In the genomic region with DNA sequence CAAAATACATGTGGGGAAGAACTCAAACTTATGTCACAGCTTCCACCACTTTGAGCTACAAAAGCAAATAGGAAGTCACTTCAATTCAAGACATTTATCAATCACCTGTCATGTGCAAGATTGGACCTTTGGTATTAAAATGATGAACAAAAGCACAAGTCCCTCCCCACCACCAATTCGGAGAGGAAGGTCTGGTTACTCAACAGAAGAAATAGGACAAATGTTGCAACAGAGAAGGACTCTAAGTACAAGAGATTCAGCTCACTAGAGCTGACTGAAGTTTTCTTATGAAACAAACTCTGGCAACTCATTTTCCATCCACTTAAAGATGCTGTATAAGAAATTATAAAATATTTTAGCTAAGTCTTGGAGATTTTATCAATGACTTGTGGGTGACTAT, we compare ENCODE assay signal across 15 cellular contexts. TPM values are rescaled to one million over a fixed set of nuclear protein-coding genes. Genes with fewer than 3 reads are reported as not detected.
"Had no signal": no experiment of that assay in that cellular context is flagged by ENCODE, and none has a peak within 500 bp of the region (broad histone marks: within the 10 kb centered on the region; RNA-seq: fewer than 3 reads in every experiment).

No MANE protein-coding gene starts in this region.

- H3K79me2 ChIP-seq: parathyroid adenoma had no signal

- H3K27ac ChIP-seq: ascending aorta, parathyroid adenoma, skin epidermis, stomach, thoracic aorta had no signal

- H3K9me3 ChIP-seq: ascending aorta, stomach, thoracic aorta had no signal

- ATAC-seq: activated CD8-positive, alpha-beta T cell treated with anti-CD3 and anti-CD28 coated beads for 36 hours; activated T-cell treated with anti-CD3 and anti-CD28 coated beads, Interleukin-2, amount 50 U/mL, for 72 hours; left ventricle myocardium superior had no signal

- DNase-seq: activated CD8-positive, alpha-beta memory T cell treated with anti-CD3 and anti-CD28 coated beads, Interleukin-2, amount 50 U/mL, for 4 hours; activated CD8-positive, alpha-beta T cell treated with anti-CD3 and anti-CD28 coated beads for 36 hours; activated naive CD8-positive, alpha-beta T cell treated with anti-CD3 and anti-CD28 coated beads, Interleukin-2, amount 10 ng/mL, durations not matched to agents 7 days and 5 days; activated T-cell treated with anti-CD3 and anti-CD28 coated beads, Interleukin-2, amount 50 U/mL, for 72 hours; left ventricle myocardium superior; stomach; T-helper 9 cell had no signal

- H3K36me3 ChIP-seq: ascending aorta, stomach, thoracic aorta had no signal

- H3K4me3 ChIP-seq: ascending aorta, skin epidermis, stomach, thoracic aorta had no signal

- H2AFZ ChIP-seq: parathyroid adenoma had no signal

- H3K4me1 ChIP-seq: ascending aorta, parathyroid adenoma, stomach had no signal

- FAIRE-seq: bronchial epithelial cell, urothelium cell line had no signal

- H3K27me3 ChIP-seq: ascending aorta, stomach had no signal

- H3K9ac ChIP-seq: parathyroid adenoma had no signal

RNA-seq across cellular contexts. Expression of gene MMRN1, which starts 16.0 kb away (rescaled TPM):
- total RNA-seq: activated CD8-positive, alpha-beta T cell treated with anti-CD3 and anti-CD28 coated beads for 36 hours; activated T-cell treated with anti-CD3 and anti-CD28 coated beads, Interleukin-2, amount 50 U/mL, for 72 hours; kidney epithelial cell had no signal
- polyA plus RNA-seq: fibroblast of lung had no signal

RNA-seq across cellular contexts. Expression of gene SNCA, which starts 41.6 kb away (rescaled TPM):
- total RNA-seq: activated CD8-positive, alpha-beta T cell treated with anti-CD3 and anti-CD28 coated beads for 36 hours; ascending aorta had no signal
